In genomic region chr5:72837524-72838096, GRCh38 we compare ENCODE assay signal across 25 cellular contexts. TPM values are rescaled to one million over a fixed set of nuclear protein-coding genes. Genes with fewer than 3 reads are reported as not detected.
A peak's percentile ranks its signal among the peaks of the same experiment; 100 is the strongest.
DNase-seq lines count a peak whose midpoint lies in the region; ATAC-seq and TF ChIP-seq lines count a peak whose summit lies in the region.
"Had no signal": no experiment of that assay in that cellular context is flagged by ENCODE, and none has a peak within 500 bp of the region (broad histone marks: within the 10 kb centered on the region; RNA-seq: fewer than 3 reads in every experiment).

No MANE protein-coding gene starts in this region.

- peak overlapping the region; percentile 11 to 64 for H3K27ac ChIP-seq in coronary artery
- H3K27ac ChIP-seq in thyroid gland = peak overlapping the region in 2 of 3 donors; percentile 31 to 50
- H3K27ac ChIP-seq in breast epithelium = no peak overlapping the region
- H3K27ac ChIP-seq: WERI-Rb-1 had no signal

- TF ChIP-seq CTCF in coronary artery (IDR thresholded peaks at IDR 0.05) = no peak
- no peak for TF ChIP-seq CTCF in mucosa of descending colon (IDR thresholded peaks at IDR 0.05)
- no peak for TF ChIP-seq CTCF in thyroid gland (IDR thresholded peaks at IDR 0.05)
- TF ChIP-seq CTCF in breast epithelium (IDR thresholded peaks at IDR 0.05) = no peak

- intact Hi-C loops in mucosa of descending colon (cut with DNase I, micrococcal nuclease) (no loop called here), thyroid gland (cut with DNase I) (no loop called here), breast epithelium (cut with DNase I; ENCODE audit: low total_unique reads) (no loop called here)

- TF ChIP-seq POLR2A in thyroid gland (IDR thresholded peaks at IDR 0.05) = no peak
- TF ChIP-seq POLR2A in breast epithelium (IDR thresholded peaks at IDR 0.05) = no peak

- DNase-seq in DMS53 (lab: John Stamatoyannopoulos, UW) = peak; percentile 13
- DNase-seq in DMS53 treated with DMSO at 0.1 percent for 48 hours (lab: John Stamatoyannopoulos, UW; ENCODE audit: unreplicated experiment) = no peak
- no peak for DNase-seq in coronary artery (ENCODE audit: low spot score)
- DNase-seq in mucosa of descending colon = no peak
- DNase-seq in thyroid gland = no peak
- no peak for DNase-seq in activated CD4-positive, alpha-beta T cell treated with anti-CD3 and anti-CD28 coated beads for 4 hours
- no peak for DNase-seq in breast epithelium (ENCODE audit: low spot score in 2 of 2)
- DNase-seq in central memory CD4-positive, alpha-beta T cell = no peak
- DNase-seq: 8988T; activated CD4-positive, alpha-beta T cell treated with anti-CD3 and anti-CD28 coated beads, Interleukin-2, amount 10 ng/mL, durations not matched to agents 7 days and 5 days; activated naive CD4-positive, alpha-beta T cell treated with anti-CD3 and anti-CD28 coated beads for 36 hours; H9; head of caudate nucleus; mesendoderm; naive B cell; NCI-H1092 treated with DMSO at 0.1 percent for 48 hours; NCI-H2029; NCI-H226; nucleus accumbens; retina; stimulated activated CD4-positive, alpha-beta T cell treated with anti-CD3 and anti-CD28 coated beads, Interleukin-4, amount 100 ng/mL, for 4 hours; stimulated activated naive CD4-positive, alpha-beta T cell treated with Interleukin-2 at 50 U/mL for 16 hours; tibial artery; WERI-Rb-1 had no signal

- H3K4me1 ChIP-seq in mucosa of descending colon (ENCODE audit: low read depth) = peaks cover 8% of the 10 kb centered on the region
- peaks cover 54 to 68% of the 10 kb centered on the region in 2 donors for H3K4me1 ChIP-seq in thyroid gland
- H3K4me1 ChIP-seq in breast epithelium = peaks cover 0 to 5% of the 10 kb centered on the region in 2 donors

- peak; percentile 30 for ATAC-seq in mucosa of descending colon

- H3K9me3 ChIP-seq in mucosa of descending colon = no peaks in the 10 kb centered on the region
- H3K9me3 ChIP-seq in thyroid gland = no peaks in the 10 kb centered on the region
- no peaks in the 10 kb centered on the region for H3K9me3 ChIP-seq in breast epithelium
- H3K9me3 ChIP-seq: tibial artery had no signal

- H3K4me3 ChIP-seq in coronary artery = no peak overlapping the region
- H3K4me3 ChIP-seq in mucosa of descending colon = no peak overlapping the region
- H3K4me3 ChIP-seq in thyroid gland (replicated peaks in 1 of 3) = no peak overlapping the region
- no peak overlapping the region for H3K4me3 ChIP-seq in breast epithelium
- H3K4me3 ChIP-seq: SK-N-MC, tibial artery had no signal

- WGBS in thyroid gland, 2 donors = 67 to 74% methylated on average over 4 of the region's 4 CpGs

- H3K36me3 ChIP-seq in mucosa of descending colon (ENCODE audit: low read depth) = no peaks in the 10 kb centered on the region
- H3K36me3 ChIP-seq in thyroid gland = no peaks in the 10 kb centered on the region
- no peaks in the 10 kb centered on the region for H3K36me3 ChIP-seq in breast epithelium
- H3K36me3 ChIP-seq: tibial artery, WERI-Rb-1 had no signal

- H3K27me3 ChIP-seq in thyroid gland (no peaks in the 10 kb centered on the region), breast epithelium (no peaks in the 10 kb centered on the region)
- H3K27me3 ChIP-seq: tibial artery had no signal

RNA-seq across cellular contexts. Expression of gene TNPO1, which starts 21.1 kb away (rescaled TPM):
- total RNA-seq in mucosa of descending colon (10 to 100 TPM; 69.4 to 95.1 (median 76.8) TPM), thyroid gland (100 to 1,000 TPM; 122 to 319 (median 206) TPM), breast epithelium (100 to 1,000 TPM in 1 of 3 donors, 10 to 100 TPM in 2; 87.5 to 105 (median 87.8) TPM)

Comparison
In these comparisons a context has a peak if more than half of its experiments do, and no peak if none do; other contexts are left out.
1. H3K27ac ChIP-seq: peak in coronary artery (2 of 2) and thyroid gland (2 of 3); none in breast epithelium (0 of 2).